ENCODE assay signal across 12 cellular contexts in genomic region chr21:32021319-32022027, GRCh38.
DNase-seq lines count a peak whose midpoint lies in the region; ATAC-seq and TF ChIP-seq lines count a peak whose summit lies in the region.
"Had no signal": no experiment of that assay in that cellular context is flagged by ENCODE, and none has a peak within 500 bp of the region (broad histone marks: within the 10 kb centered on the region; RNA-seq: fewer than 3 reads in every experiment).

No MANE protein-coding gene starts in this region.

- no peak overlapping the region for H2AFZ ChIP-seq in smooth muscle cell (ENCODE audit: low read depth)

- H4K20me1 ChIP-seq in smooth muscle cell (ENCODE audit: low read depth): no peaks in the 10 kb centered on the region

- DNase-seq in SIG-M5 treated with dmso at 0.1 percent for 504 hours (lab: John Stamatoyannopoulos, UW; ENCODE audit: unreplicated experiment): peak; percentile 8
- no peak for DNase-seq in SIG-M5 (lab: John Stamatoyannopoulos, UW)
- DNase-seq in endothelial cell (ENCODE audit: low spot score): no peak
- DNase-seq in midbrain (lab: John Stamatoyannopoulos, UW): peak; percentile 54
- peak; percentile 54 for DNase-seq in transverse colon
- no peak for DNase-seq in smooth muscle cell (lab: John Stamatoyannopoulos, UW; ENCODE audit: unreplicated experiment)
- DNase-seq: 8988T; NK-92 treated with Interleukin-12 subunit alpha and Interleukin-12 subunit beta, amount 100 ng/mL, for 24 hours had no signal

- H3K4me1 ChIP-seq in transverse colon (peaks cover 0 to 5% (median 0%) of the 10 kb centered on the region in 4 donors), smooth muscle cell (ENCODE audit: low read depth) (no peaks in the 10 kb centered on the region)
- H3K4me1 ChIP-seq: SJSA1 had no signal

- WGBS in transverse colon (ENCODE audit: low coverage in 1 of 2), 2 donors: 14 to 52% methylated on average over 1 to 13 of the region's 13 CpGs
- 83% methylated on average over 13 of the region's 13 CpGs for WGBS in smooth muscle cell (ENCODE audit: low lambda C conversion rate)

- no peak for TF ChIP-seq EP300 in transverse colon (IDR thresholded peaks at IDR 0.05; ENCODE audit: low read depth)

- H3K9me3 Mint-ChIP-seq in endothelial cell (ENCODE audit: unreplicated experiment): no peaks in the 10 kb centered on the region
- H3K9me3 Mint-ChIP-seq: activated naive CD4-positive, alpha-beta T cell treated with anti-CD3 and anti-CD28 coated beads, Interleukin-2, amount 50 U/mL, for 72 hours had no signal

- no peak for TF ChIP-seq POLR2A in transverse colon (IDR thresholded peaks at IDR 0.05)

- H3K27me3 ChIP-seq in transverse colon: no peaks in the 10 kb centered on the region
- no peaks in the 10 kb centered on the region for H3K27me3 ChIP-seq in smooth muscle cell (ENCODE audit: low read depth)
- H3K27me3 ChIP-seq: SJSA1 had no signal

- ATAC-seq in HG02610 (IDR thresholded peaks at IDR 0.05; ENCODE audit: unreplicated experiment) (no peak), HG02885 (IDR thresholded peaks at IDR 0.05; ENCODE audit: poor library complexity, unreplicated experiment) (no peak)
- ATAC-seq: activated naive CD4-positive, alpha-beta T cell treated with anti-CD3 and anti-CD28 coated beads, Interleukin-2, amount 50 U/mL, for 72 hours had no signal

- H3K9ac ChIP-seq in smooth muscle cell (ENCODE audit: low read depth): no peak overlapping the region

- intact Hi-C loops in transverse colon (cut with DNase I; ENCODE audit: low total_unique reads): no loop called here

- peaks cover 6% of the 10 kb centered on the region for H3K27me3 Mint-ChIP-seq in endothelial cell (ENCODE audit: unreplicated experiment)

- no peaks in the 10 kb centered on the region for H3F3A ChIP-seq in smooth muscle cell (ENCODE audit: low read depth)

- H3K27ac Mint-ChIP-seq in endothelial cell (ENCODE audit: unreplicated experiment): no peak overlapping the region
- H3K27ac Mint-ChIP-seq: activated naive CD4-positive, alpha-beta T cell treated with anti-CD3 and anti-CD28 coated beads, Interleukin-2, amount 50 U/mL, for 72 hours had no signal

- H3K79me2 ChIP-seq in smooth muscle cell (ENCODE audit: low read depth): no peaks in the 10 kb centered on the region

- H3K4me3 ChIP-seq in transverse colon (no peak overlapping the region), smooth muscle cell (no peak overlapping the region)
- H3K4me3 ChIP-seq: SJSA1 had no signal

- no peaks in the 10 kb centered on the region for H3K36me3 Mint-ChIP-seq in endothelial cell (ENCODE audit: low read depth, unreplicated experiment)
- H3K36me3 Mint-ChIP-seq: activated naive CD4-positive, alpha-beta T cell treated with anti-CD3 and anti-CD28 coated beads, Interleukin-2, amount 50 U/mL, for 72 hours had no signal

- in situ Hi-C loops in transverse colon (cut with MboI; ENCODE audit: low pct_ligation_motif_present in 1 of 4, low pct_unique_long_range_greater_than_20kb in 1 of 4, low sequenced_read_pairs in 3 of 4): loop anchor here in 1 of 4 donors (25.0 kb wide), 1 partner anchor 159 kb away; the partner anchor contains the start of gene HUNK

- peaks cover 5% of the 10 kb centered on the region for H3K4me1 Mint-ChIP-seq in endothelial cell (ENCODE audit: unreplicated experiment)

- TF ChIP-seq CTCF in endothelial cell (IDR thresholded peaks at IDR 0.05; ENCODE audit: unreplicated experiment): no peak
- no peak for TF ChIP-seq CTCF in transverse colon (IDR thresholded peaks at IDR 0.05)
- TF ChIP-seq CTCF in smooth muscle cell (IDR thresholded peaks at IDR 0.05; ENCODE audit: borderline replicate concordance, insufficient read depth, poor library complexity, severe bottlenecking): no peak

- no peak overlapping the region for H3K4me2 ChIP-seq in smooth muscle cell

- no peaks in the 10 kb centered on the region for H3K36me3 ChIP-seq in transverse colon
- no peaks in the 10 kb centered on the region for H3K36me3 ChIP-seq in smooth muscle cell (ENCODE audit: low read depth)
- H3K36me3 ChIP-seq: SJSA1 had no signal

- H3K4me3 Mint-ChIP-seq in endothelial cell (ENCODE audit: unreplicated experiment): peak overlapping the region; percentile 34

- H3K9me3 ChIP-seq in transverse colon: no peaks in the 10 kb centered on the region
- H3K9me3 ChIP-seq in smooth muscle cell (replicated peaks; ENCODE audit: low read depth): no peaks in the 10 kb centered on the region
- H3K9me3 ChIP-seq: SJSA1 had no signal

- H3K27ac ChIP-seq in transverse colon: no peak overlapping the region
- H3K27ac ChIP-seq in smooth muscle cell (ENCODE audit: low read depth): no peak overlapping the region
- H3K27ac ChIP-seq: SJSA1 had no signal

Comparison
In these comparisons a context has a peak if more than half of its experiments do, and no peak if none do; other contexts are left out.
1. DNase-seq: peak in SIG-M5 treated with dmso at 0.1 percent for 504 hours (single experiment), midbrain (single experiment) and transverse colon (single experiment); none in SIG-M5 (single experiment), endothelial cell (single experiment) and smooth muscle cell (single experiment).